8 cellular contexts compared by ENCODE assay signal in the genomic region with DNA sequence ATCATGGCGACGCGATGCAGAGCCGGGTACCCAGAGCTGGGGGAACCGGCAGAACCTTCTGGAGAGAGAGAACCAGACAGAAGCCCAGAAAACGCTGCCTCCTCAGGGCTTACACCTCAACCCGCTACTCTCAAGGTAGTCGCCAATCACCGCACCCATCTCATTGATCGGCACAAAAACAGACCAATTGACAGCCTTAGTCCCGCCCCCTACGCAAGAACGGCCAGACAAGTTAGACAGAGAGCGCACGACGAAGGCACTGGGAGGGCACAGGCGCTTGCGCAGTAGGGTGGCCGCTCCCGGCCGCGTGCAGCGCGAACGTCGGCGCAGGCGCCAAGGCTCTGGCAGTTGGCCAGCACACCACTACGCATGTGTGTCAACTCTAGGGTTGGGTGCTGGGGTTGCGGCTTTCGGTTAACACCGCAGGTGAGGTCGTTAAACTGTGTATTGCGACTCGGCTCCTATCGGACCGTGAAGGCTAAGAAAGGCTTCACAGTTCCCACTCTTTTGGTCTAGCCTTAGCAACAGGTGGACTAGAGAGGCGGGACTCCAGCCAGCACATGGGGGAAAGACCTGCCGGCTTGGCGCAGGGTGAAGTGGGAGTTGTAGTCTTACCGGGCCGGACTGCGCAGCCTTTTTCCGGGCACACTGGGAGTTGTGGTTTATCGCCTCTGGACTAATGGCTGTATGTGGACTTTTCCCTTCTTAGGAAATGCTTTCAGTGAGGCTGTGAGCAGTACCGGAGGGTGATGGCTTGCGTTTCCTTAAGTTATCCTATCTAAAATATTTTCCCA. TPM values are rescaled to one million over a fixed set of nuclear protein-coding genes. Genes with fewer than 3 reads are reported as not detected.
DNase-seq lines count a peak whose midpoint lies in the region; TF ChIP-seq lines count a peak whose summit lies in the region.

Gene CCT3 (minus strand): TSS at position 113 of the 794 bp plus-strand sequence. CDS start 108 bp downstream, at position 5.
Gene TSACC (plus strand): TSS at position 347 of the 794 bp plus-strand sequence. CDS start 1,232 bp downstream, outside the sequence.

- H3K4me3 Mint-ChIP-seq in HFFc6, result peak within 1 kb of the TSS; percentile 97
- H3K4me3 Mint-ChIP-seq in activated naive CD4-positive, alpha-beta T cell treated with anti-CD3 and anti-CD28 coated beads, Interleukin-2, amount 10 ng/mL, durations not matched to agents 7 days and 5 days, result peak within 1 kb of the TSS; percentile 92

- peak; percentile 100 for DNase-seq in GM04504 (ENCODE audit: low read depth)
- DNase-seq in HFFc6, result peak; percentile 100
- peak; percentile 100 for DNase-seq in NAMALWA (ENCODE audit: low spot score)
- peak; percentile 100 for DNase-seq in SK-MEL-5 (ENCODE audit: low read depth, low spot score)
- peak; percentile 99 for DNase-seq in activated naive CD4-positive, alpha-beta T cell treated with anti-CD3 and anti-CD28 coated beads, Interleukin-2, amount 10 ng/mL, durations not matched to agents 7 days and 5 days
- DNase-seq in germinal center (ENCODE audit: low spot score), result peak; percentile 99
- DNase-seq in substantia nigra (lab: John Stamatoyannopoulos, UW), result peak; percentile 90 to 100 (median 97)

- peaks cover 12 to 20% of the 10 kb centered on the region in 2 experiments for H3K4me1 ChIP-seq in neutrophil (ENCODE audit: control insufficient read depth in 1 of 2, insufficient read depth in 1 of 2, low read depth in 1 of 2, low read length in 1 of 2)

- H3K4me3 ChIP-seq in neutrophil (ENCODE audit: low read depth in 1 of 2, low read length in 1 of 2), result peak within 1 kb of the TSS; percentile 93 to 99

- in situ Hi-C loops in SK-MEL-5 (cut with HindIII; ENCODE audit: low pct_unique_long_range_greater_than_20kb, low sequenced_read_pairs), result no loop called here

- H3K27ac Mint-ChIP-seq in HFFc6, result peak within 1 kb of the TSS; percentile 93
- peak within 1 kb of the TSS; percentile 98 for H3K27ac Mint-ChIP-seq in activated naive CD4-positive, alpha-beta T cell treated with anti-CD3 and anti-CD28 coated beads, Interleukin-2, amount 10 ng/mL, durations not matched to agents 7 days and 5 days

- TF ChIP-seq CTCF in HFFc6 (IDR thresholded peaks at IDR 0.05) (no peak; the same call in 1 of the 2 replicates), neutrophil (IDR thresholded peaks at IDR 0.05) (peak; percentile 22)

- H3K36me3 ChIP-seq in neutrophil, result peaks cover 22% of the 10 kb centered on the region

- H3K27me3 ChIP-seq in neutrophil, result no peaks in the 10 kb centered on the region

- H3K4me1 Mint-ChIP-seq in HFFc6 (ENCODE audit: low read depth), result peaks cover 30% of the 10 kb centered on the region
- H3K4me1 Mint-ChIP-seq in activated naive CD4-positive, alpha-beta T cell treated with anti-CD3 and anti-CD28 coated beads, Interleukin-2, amount 10 ng/mL, durations not matched to agents 7 days and 5 days, result peaks cover 39% of the 10 kb centered on the region

- CTCF ChIA-PET in activated naive CD4-positive, alpha-beta T cell treated with anti-CD3 and anti-CD28 coated beads, Interleukin-2, amount 10 ng/mL, durations not matched to agents 7 days and 5 days (lab: Charles Lee), result interaction anchor here (0.6 to 1.9 kb wide), 2 partner anchors 16 to 380 kb away, joined by 4 to 5 read pairs; no protein-coding TSS in a partner anchor

- peaks cover 4% of the 10 kb centered on the region for H3K27me3 Mint-ChIP-seq in HFFc6 (ENCODE audit: insufficient read depth)
- H3K27me3 Mint-ChIP-seq in activated naive CD4-positive, alpha-beta T cell treated with anti-CD3 and anti-CD28 coated beads, Interleukin-2, amount 10 ng/mL, durations not matched to agents 7 days and 5 days, result peaks cover 5% of the 10 kb centered on the region

- peak within 1 kb of the TSS; percentile 81 for H3K27ac ChIP-seq in neutrophil
- H3K27ac ChIP-seq in substantia nigra (ENCODE audit: low read depth, low read length, poor library complexity, severe bottlenecking), result peak within 1 kb of the TSS; percentile 96

- peaks cover 39% of the 10 kb centered on the region for H3K36me3 Mint-ChIP-seq in HFFc6 (ENCODE audit: low read depth)
- peaks cover 30% of the 10 kb centered on the region for H3K36me3 Mint-ChIP-seq in activated naive CD4-positive, alpha-beta T cell treated with anti-CD3 and anti-CD28 coated beads, Interleukin-2, amount 10 ng/mL, durations not matched to agents 7 days and 5 days

- H3K9me3 ChIP-seq in neutrophil, result no peaks in the 10 kb centered on the region

- peaks cover 12% of the 10 kb centered on the region; the same call in 1 of the 2 replicates for H3K9me3 Mint-ChIP-seq in HFFc6
- no peaks in the 10 kb centered on the region for H3K9me3 Mint-ChIP-seq in activated naive CD4-positive, alpha-beta T cell treated with anti-CD3 and anti-CD28 coated beads, Interleukin-2, amount 10 ng/mL, durations not matched to agents 7 days and 5 days

RNA-seq across cellular contexts. Expression of gene CCT3, which starts in this region (rescaled TPM):
- 100 to 1,000 TPM; 306 to 382 (median 317) TPM for total RNA-seq in HFFc6 (2021; fragmentation: NEBNext Ultra II Directional; extraction: Animal tissue kit (Norgen Biotek cat#: 25700))
- total RNA-seq in SK-MEL-5 (2014; rRNA removed; shearing (Covaris generic)), result 507 and 520 TPM in 2 replicates
- polyA plus RNA-seq in SK-MEL-5 (2015; cell fraction: cytosol; rRNA removed), result 313 and 371 TPM in 2 replicates
- 222 and 228 TPM in 2 replicates for polyA plus RNA-seq in SK-MEL-5 (2015; cell fraction: nucleus; rRNA removed)

RNA-seq across cellular contexts. Expression of gene TSACC, which starts in this region (rescaled TPM):
- total RNA-seq in HFFc6 (2021; fragmentation: NEBNext Ultra II Directional; extraction: Animal tissue kit (Norgen Biotek cat#: 25700)), result under 1 TPM; 0.48 to 0.99 (median 0.70) TPM
- total RNA-seq in SK-MEL-5 (2014; rRNA removed; shearing (Covaris generic)), result 1.3 and 3.0 TPM in 2 replicates
- 2.2 and 3.4 TPM in 2 replicates for polyA plus RNA-seq in SK-MEL-5 (2015; cell fraction: cytosol; rRNA removed)
- polyA plus RNA-seq in SK-MEL-5 (2015; cell fraction: nucleus; rRNA removed), result 0.75 TPM in 1 of 2 replicates, not detected in the other

Comparison
In these comparisons a context has a peak if more than half of its experiments do, and no peak if none do; other contexts are left out.
1. Peak in every context shown above with its lines: DNase-seq, H3K4me3 ChIP-seq and H3K27ac ChIP-seq.